ENCODE assay signal across 19 cellular contexts in genomic region chr2:107657049-107657448, GRCh38.
DNase-seq lines count a peak whose midpoint lies in the region; ATAC-seq, FAIRE-seq and TF ChIP-seq lines count a peak whose summit lies in the region.
"Had no signal": no experiment of that assay in that cellular context is flagged by ENCODE, and none has a peak within 500 bp of the region (broad histone marks: within the 10 kb centered on the region; RNA-seq: fewer than 3 reads in every experiment).

No MANE protein-coding gene starts in this region.

- no peaks in the 10 kb centered on the region for H3K27me3 ChIP-seq in K562 (ENCODE audit: control insufficient read depth in 2 of 2, insufficient read depth in 2 of 2, low read length in 2 of 2)
- H3K27me3 ChIP-seq: BLaER1 treated with 17β-estradiol and CSF1 and Interleukin-3, amounts not matched to agents 10 nM and 100 nM had no signal

- 0 out of 3 replicates have a peak, but pooled peaks cover 2% of the 10 kb centered on the region for H3K9me3 ChIP-seq in A549
- no peaks in the 10 kb centered on the region for H3K9me3 ChIP-seq in K562 (replicated peaks; ENCODE audit: control insufficient read depth, insufficient read depth, low read depth, low read length)
- H3K9me3 ChIP-seq: BLaER1 treated with 17β-estradiol and CSF1 and Interleukin-3, amounts not matched to agents 10 nM and 100 nM had no signal

- no peak overlapping the region for H3K9ac ChIP-seq in K562 (ENCODE audit: insufficient read depth in 1 of 2, low read depth in 2 of 2, low read length in 2 of 2)
- H3K9ac ChIP-seq: BLaER1 treated with 17β-estradiol and CSF1 and Interleukin-3, amounts not matched to agents 10 nM and 100 nM had no signal

- H3K4me2 ChIP-seq in A549, result no peak overlapping the region
- no peak overlapping the region for H3K4me2 ChIP-seq in K562 (ENCODE audit: insufficient read depth, low read length)
- H3K4me2 ChIP-seq: BLaER1 treated with 17β-estradiol and CSF1 and Interleukin-3, amounts not matched to agents 10 nM and 100 nM had no signal

- CTCF ChIA-PET in A549 (lab: Yijun Ruan, JAX), result no interaction called here
- CTCF ChIA-PET in K562 (lab: Yijun Ruan, JAX; ENCODE audit: low intra/inter-chr PET ratio), result no interaction called here
- CTCF ChIA-PET in Calu3 (lab: Charles Lee), result no interaction called here

- no peaks in the 10 kb centered on the region for H3K27me3 Mint-ChIP-seq in Calu3 (ENCODE audit: unreplicated experiment)
- H3K27me3 Mint-ChIP-seq: B cell; CD4-positive, alpha-beta T cell had no signal

- BruUV-seq in K562 (replicated peaks; lab: Mats Ljungman, UMichigan) (no TSS peak), Calu3 (replicated peaks; lab: Mats Ljungman, UMichigan) (no TSS peak)

- H3K4me1 ChIP-seq in A549 (no peaks in the 10 kb centered on the region), K562 (replicated peaks in 1 of 2; ENCODE audit: control insufficient read depth in 2 of 2, insufficient read depth in 2 of 2, low read length in 2 of 2) (no peaks in the 10 kb centered on the region)
- H3K4me1 ChIP-seq: BLaER1 treated with 17β-estradiol and CSF1 and Interleukin-3, amounts not matched to agents 10 nM and 100 nM had no signal

- no peak for TF ChIP-seq EP300 in A549 (IDR thresholded peaks at IDR 0.05)
- no peak for TF ChIP-seq EP300 in K562 (IDR thresholded peaks at IDR 0.05; ENCODE audit: low read length)

- ATAC-seq in A549 (no peak), K562 (no peak)
- ATAC-seq: CD8-positive, alpha-beta T cell had no signal

- no peaks in the 10 kb centered on the region for H3K36me3 ChIP-seq in K562 (ENCODE audit: control insufficient read depth, insufficient read depth, low read length)
- H3K36me3 ChIP-seq: BLaER1 treated with 17β-estradiol and CSF1 and Interleukin-3, amounts not matched to agents 10 nM and 100 nM had no signal

- H3K79me2 ChIP-seq in K562 (ENCODE audit: control insufficient read depth, insufficient read depth, low read length), result no peaks in the 10 kb centered on the region

- in situ Hi-C loops in K562 (cut with MboI), result no loop called here

- 40% methylated on average over 3 of the region's 3 CpGs for WGBS in A549 (ENCODE audit: missing lambda C conversion rate)
- WGBS in K562 (ENCODE audit: insufficient coverage, low coverage, missing lambda C conversion rate), result 18% methylated on average over 3 of the region's 3 CpGs

- H3K4me1 Mint-ChIP-seq in Calu3 (ENCODE audit: low read depth, unreplicated experiment), result no peaks in the 10 kb centered on the region
- H3K4me1 Mint-ChIP-seq: B cell had no signal

- no peak overlapping the region for H3K27ac ChIP-seq in A549
- H3K27ac ChIP-seq in K562 (ENCODE audit: extremely low read depth, low read depth, low read length), result no peak overlapping the region
- H3K27ac ChIP-seq: BLaER1 treated with 17β-estradiol and CSF1 and Interleukin-3, amounts not matched to agents 10 nM and 100 nM; C4-2B had no signal

- H3K9me3 Mint-ChIP-seq in Calu3 (ENCODE audit: low read depth, unreplicated experiment), result no peaks in the 10 kb centered on the region

- H3K9me1 ChIP-seq in K562 (ENCODE audit: control insufficient read depth, insufficient read depth, low read length), result no peaks in the 10 kb centered on the region

- H2AFZ ChIP-seq in K562 (ENCODE audit: low read depth, low read length), result no peak overlapping the region

- POLR2A ChIA-PET in A549 (lab: Yijun Ruan, JAX), result interaction anchor here (0.5 kb wide), 1 partner anchor 9 kb away, joined by 3 read pairs; no protein-coding TSS in a partner anchor
- POLR2A ChIA-PET in K562 (lab: Yijun Ruan, JAX), result no interaction called here

- no peak overlapping the region for H3K4me3 Mint-ChIP-seq in Calu3 (ENCODE audit: low read depth, unreplicated experiment)
- H3K4me3 Mint-ChIP-seq: B cell; CD4-positive, alpha-beta T cell; CD8-positive, alpha-beta T cell had no signal

- FAIRE-seq in A549 (lab: Jason Lieb, UNC) (no peak), K562 (lab: Jason Lieb, UNC) (no peak)
- FAIRE-seq: A204.1, D721Med, G401.6, GM12891, GM19239 had no signal

- H4K20me1 ChIP-seq in K562 (replicated peaks; ENCODE audit: control insufficient read depth, insufficient read depth, low read length), result no peaks in the 10 kb centered on the region
- H4K20me1 ChIP-seq: BLaER1 treated with 17β-estradiol and CSF1 and Interleukin-3, amounts not matched to agents 10 nM and 100 nM had no signal

- DNase-seq in A549 (ENCODE audit: low read depth in 1 of 2, low spot score in 1 of 2), result no peak
- DNase-seq in COR-L47 (lab: John Stamatoyannopoulos, UW), result peak; percentile 8
- no peak for DNase-seq in K562 (ENCODE audit: extremely low read depth in 1 of 4, low spot score in 3 of 4)
- no peak for DNase-seq in Calu3
- no peak for DNase-seq in T-helper 2 cell
- DNase-seq: 8988T; AML-193; CD4-positive, alpha-beta T cell; CD8-positive, alpha-beta T cell; DMS79 treated with DMSO at 0.1 percent for 48 hours; GF-D8 had no signal

- no peak overlapping the region for H3K27ac Mint-ChIP-seq in Calu3 (ENCODE audit: unreplicated experiment)
- H3K27ac Mint-ChIP-seq: B cell; CD4-positive, alpha-beta T cell; CD8-positive, alpha-beta T cell had no signal

- no peak for TF ChIP-seq CTCF in A549 (IDR thresholded peaks at IDR 0.05)
- TF ChIP-seq CTCF in K562 (IDR thresholded peaks at IDR 0.05 in 2 of 3, conservative IDR thresholded peaks at IDR 0.05 in 1 of 3; ENCODE audit: insufficient read depth in 2 of 3, low read depth in 1 of 3, low read length in 3 of 3), result no peak
- no peak for TF ChIP-seq CTCF in Calu3 (IDR thresholded peaks at IDR 0.05; ENCODE audit: unreplicated experiment)

- intact Hi-C loops in K562 (cut with micrococcal nuclease), result no loop called here
- intact Hi-C loops in Calu3 (cut with micrococcal nuclease; ENCODE audit: unreplicated experiment), result no loop called here

- no peaks in the 10 kb centered on the region for H3K36me3 Mint-ChIP-seq in Calu3 (ENCODE audit: insufficient read depth, unreplicated experiment)
- H3K36me3 Mint-ChIP-seq: CD8-positive, alpha-beta T cell had no signal

- TF ChIP-seq RAD21 in A549 (conservative IDR thresholded peaks at IDR 0.05 in 1 of 2, IDR thresholded peaks at IDR 0.05 in 1 of 2) (no peak), K562 (CRISPR knock-in tag; conservative IDR thresholded peaks at IDR 0.05 in 1 of 2, IDR thresholded peaks at IDR 0.05 in 1 of 2) (no peak)

- H3K4me3 ChIP-seq in A549, result no peak overlapping the region
- no peak overlapping the region for H3K4me3 ChIP-seq in K562
- H3K4me3 ChIP-seq: BLaER1 treated with 17β-estradiol and CSF1 and Interleukin-3, amounts not matched to agents 10 nM and 100 nM had no signal

- no peak for TF ChIP-seq POLR2A in A549 (IDR thresholded peaks at IDR 0.05; ENCODE audit: low read length)
- no peak for TF ChIP-seq POLR2A in K562 (conservative IDR thresholded peaks at IDR 0.05)

TF ChIP-seq in A549, 52 proteins besides CTCF, POLR2A, EP300 and RAD21:
- TF ChIP-seq TFCP2L1 (CRISPR knock-in tag; IDR thresholded peaks at IDR 0.05), result no peak
- no peak for TF ChIP-seq HES2 (IDR thresholded peaks at IDR 0.05)
- peak; percentile 28 for TF ChIP-seq MAFK (IDR thresholded peaks at IDR 0.05; ENCODE audit: partially characterized antibody)
- TF ChIP-seq KDM1A (IDR thresholded peaks at IDR 0.05; ENCODE audit: low read depth), result no peak

TF ChIP-seq in K562, 482 proteins besides CTCF, POLR2A, EP300 and RAD21:
- TF ChIP-seq ZNF316 (IDR thresholded peaks at IDR 0.05) (peak; percentile 32; the same call in 1 of the 2 replicates), MNT (conservative IDR thresholded peaks at IDR 0.05) (no peak)

Comparison
In these comparisons a context has a peak if more than half of its experiments do, and no peak if none do; other contexts are left out.
1. Of the 35 proteins assayed by ChIP-seq in both K562 and A549: peak only in K562: none; only in A549: MAFK; in both: none; in neither: 34.